Comparison of ENCODE assay signal across 5 cellular contexts in the genomic region with DNA sequence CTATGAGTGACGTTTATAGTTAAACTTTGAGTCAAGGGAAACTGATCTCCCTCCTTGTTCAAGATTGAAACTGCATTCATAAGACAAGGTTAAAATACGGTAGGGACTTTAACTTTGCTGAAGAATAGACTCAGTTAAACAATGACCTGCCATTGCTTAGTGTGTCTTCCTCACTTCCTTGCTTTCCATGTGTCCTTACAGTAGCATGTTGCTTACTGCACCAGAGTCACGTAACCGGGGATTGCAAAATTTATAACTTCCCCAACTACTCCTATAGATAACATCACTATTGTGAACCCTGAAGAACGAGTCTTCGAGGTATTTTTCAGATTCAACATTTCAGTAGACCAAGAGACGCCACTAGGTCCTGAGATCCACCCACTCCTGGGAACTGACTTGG. TPM values are rescaled to one million over a fixed set of nuclear protein-coding genes. Genes with fewer than 3 reads are reported as not detected.
"Had no signal": no experiment of that assay in that cellular context is flagged by ENCODE, and none has a peak within 500 bp of the region (broad histone marks: within the 10 kb centered on the region; RNA-seq: fewer than 3 reads in every experiment).

No MANE protein-coding gene starts in this region.

RNA-seq across cellular contexts. Expression of gene FCGR2B, which starts 9.4 kb away (rescaled TPM):
- total RNA-seq: GM23338, H1, H9, HT-29, IMR-90 had no signal
- polyA plus RNA-seq: GM23338, IMR-90 had no signal

RNA-seq across cellular contexts. Expression of gene FCGR3B, which starts 22.6 kb away (rescaled TPM):
- total RNA-seq: GM23338, H1, H9, HT-29, IMR-90 had no signal
- polyA plus RNA-seq: GM23338, H1, IMR-90 had no signal

RNA-seq across cellular contexts. Expression of gene FCRLA, which starts 53.5 kb away (rescaled TPM):
- total RNA-seq: GM23338, H1, H9, HT-29 had no signal
- polyA plus RNA-seq: H1 had no signal
